ENCODE assay signal across 14 cellular contexts in the genomic region with DNA sequence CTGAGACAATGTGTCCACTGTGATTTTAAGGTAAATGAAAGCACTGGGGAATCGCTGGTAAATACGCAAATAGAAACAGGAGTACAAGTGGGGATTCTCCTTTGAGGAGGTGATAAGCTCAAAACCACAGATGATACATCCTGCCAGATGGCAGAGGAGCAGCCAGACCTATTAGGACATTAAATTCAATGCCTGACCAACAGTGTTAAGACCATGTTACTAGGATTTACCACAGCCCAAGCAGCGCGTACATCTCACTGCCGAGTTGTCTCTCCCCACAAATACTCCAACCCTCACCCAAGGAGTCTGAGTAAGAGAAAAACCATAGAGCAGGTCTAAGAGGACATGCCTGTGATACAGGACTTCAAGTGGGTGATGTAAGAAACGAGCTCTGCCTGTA.
DNase-seq lines count a peak whose midpoint lies in the region; ATAC-seq and TF ChIP-seq lines count a peak whose summit lies in the region.
"Had no signal": no experiment of that assay in that cellular context is flagged by ENCODE, and none has a peak within 500 bp of the region (broad histone marks: within the 10 kb centered on the region; RNA-seq: fewer than 3 reads in every experiment).

No MANE protein-coding gene starts in this region.

- H3F3A ChIP-seq in GM23338 (replicated peaks; ENCODE audit: low read depth), result no peaks in the 10 kb centered on the region

- H3K27me3 ChIP-seq in GM23338 (ENCODE audit: insufficient read depth), result no peaks in the 10 kb centered on the region
- H3K27me3 ChIP-seq: SJCRH30 had no signal

- peaks cover 29% of the 10 kb centered on the region for H3K4me1 Mint-ChIP-seq in T-helper 2 cell treated with Interferon-gamma antibody and Interleukin-4, amounts not matched to agents 5 μg/mL and 100 μg/mL, for 36 hours (ENCODE audit: low read depth)
- H3K4me1 Mint-ChIP-seq in GM23338, result peaks cover 4% of the 10 kb centered on the region; the same call in 1 of the 3 replicates
- peaks cover 39 to 45% (median 42%) of the 10 kb centered on the region in 3 donors for H3K4me1 Mint-ChIP-seq in T-cell
- no peaks in the 10 kb centered on the region for H3K4me1 Mint-ChIP-seq in Calu3 (ENCODE audit: low read depth, unreplicated experiment)

- intact Hi-C loops in Calu3 (cut with micrococcal nuclease; ENCODE audit: unreplicated experiment), result loop anchor here (5.0 kb wide), 2 partner anchors 59 to 106 kb away; a partner anchor contains a TSS

- H3K27me3 Mint-ChIP-seq in T-helper 2 cell treated with Interferon-gamma antibody and Interleukin-4, amounts not matched to agents 5 μg/mL and 100 μg/mL, for 36 hours (ENCODE audit: low read depth), result no peaks in the 10 kb centered on the region
- H3K27me3 Mint-ChIP-seq in GM23338 (ENCODE audit: insufficient read depth, low read depth, poor library complexity), result peaks cover 5% of the 10 kb centered on the region
- no peaks in the 10 kb centered on the region for H3K27me3 Mint-ChIP-seq in T-cell
- H3K27me3 Mint-ChIP-seq in Calu3 (ENCODE audit: unreplicated experiment), result no peaks in the 10 kb centered on the region
- H3K27me3 Mint-ChIP-seq: activated B cell treated with CpG ODN at 0.5 μM for 24 hours had no signal

- BruUV-seq in Calu3 (replicated peaks; lab: Mats Ljungman, UMichigan), result no TSS peak

- H3K27ac Mint-ChIP-seq in T-helper 2 cell treated with Interferon-gamma antibody and Interleukin-4, amounts not matched to agents 5 μg/mL and 100 μg/mL, for 36 hours, result peak overlapping the region; percentile 36
- H3K27ac Mint-ChIP-seq in GM23338, result 0 out of 2 replicates have a peak overlapping the region, but pooled peaks have one; percentile 15
- H3K27ac Mint-ChIP-seq in T-cell, result peak overlapping the region; percentile 61 to 87
- no peak overlapping the region for H3K27ac Mint-ChIP-seq in Calu3 (ENCODE audit: unreplicated experiment)
- H3K27ac Mint-ChIP-seq: activated B cell treated with CpG ODN at 0.5 μM for 24 hours had no signal

- H4K20me1 ChIP-seq in GM23338 (replicated peaks; ENCODE audit: insufficient read depth), result no peaks in the 10 kb centered on the region; the same call in 1 of the 2 replicates

- no peaks in the 10 kb centered on the region for H3K9me2 ChIP-seq in GM23338 (ENCODE audit: insufficient read depth)

- H3K9me3 Mint-ChIP-seq in T-helper 2 cell treated with Interferon-gamma antibody and Interleukin-4, amounts not matched to agents 5 μg/mL and 100 μg/mL, for 36 hours, result no peaks in the 10 kb centered on the region
- H3K9me3 Mint-ChIP-seq in GM23338, result no peaks in the 10 kb centered on the region
- no peaks in the 10 kb centered on the region for H3K9me3 Mint-ChIP-seq in T-cell
- H3K9me3 Mint-ChIP-seq in Calu3 (ENCODE audit: low read depth, unreplicated experiment), result no peaks in the 10 kb centered on the region
- H3K9me3 Mint-ChIP-seq: activated B cell treated with CpG ODN at 0.5 μM for 24 hours had no signal

- H3K36me3 ChIP-seq in GM23338 (ENCODE audit: insufficient read depth), result peaks cover 5% of the 10 kb centered on the region; the same call in 1 of the 2 replicates
- H3K36me3 ChIP-seq: SJCRH30 had no signal

- TF ChIP-seq CTCF in GM23338 (conservative IDR thresholded peaks at IDR 0.05; ENCODE audit: low read depth in 2 of 2) (no peak), Calu3 (IDR thresholded peaks at IDR 0.05; ENCODE audit: unreplicated experiment) (no peak)

- POLR2A ChIA-PET in T-cell (lab: Charles Lee), result interaction anchor here (0.6 kb wide), 2 partner anchors 30 to 915 kb away, joined by 3 to 5 read pairs; no protein-coding TSS in a partner anchor

- H3K4me3 ChIP-seq in GM23338, result no peak overlapping the region
- H3K4me3 ChIP-seq: SJCRH30 had no signal

- CTCF ChIA-PET in T-cell (lab: Charles Lee) (interaction anchor here in 1 of 2 donors (1.5 to 4.8 kb wide), 3 partner anchors 43 to 155 kb away, joined by 7 to 51 read pairs (median 10); a partner anchor contains a TSS), Calu3 (lab: Charles Lee) (interaction anchor here (0.6 kb wide), 1 partner anchor 59 kb away, joined by 3 read pairs; no protein-coding TSS in a partner anchor)

- no peak overlapping the region for H3K4me2 ChIP-seq in GM23338

- H2AFZ ChIP-seq in GM23338, result no peak overlapping the region

- DNase-seq in T-helper 2 cell treated with Interferon-gamma antibody and Interleukin-4, amounts not matched to agents 5 μg/mL and 100 μg/mL, for 36 hours (ENCODE audit: low spot score), result no peak
- DNase-seq in T-helper 2 cell, result no peak
- DNase-seq in GM23338 (ENCODE audit: low spot score), result no peak
- no peak for DNase-seq in T-cell
- peak; percentile 73 for DNase-seq in iris pigment epithelial cell (ENCODE audit: low read depth)
- no peak for DNase-seq in Calu3
- no peak for DNase-seq in stimulated activated CD4-positive, alpha-beta T cell treated with anti-CD3 and anti-CD28 coated beads, Interleukin-4, amount 100 ng/mL, for 24 hours
- DNase-seq: ACHN, activated B cell treated with CpG ODN at 0.5 μM for 24 hours, activated gamma-delta T cell, EL, occipital lobe had no signal

- H3K79me2 ChIP-seq in GM23338 (replicated peaks; ENCODE audit: insufficient read depth), result no peaks in the 10 kb centered on the region

- no peak overlapping the region for H3K27ac ChIP-seq in GM23338 (ENCODE audit: low read depth)
- H3K27ac ChIP-seq: SJCRH30 had no signal

- peaks cover 33% of the 10 kb centered on the region for H3K36me3 Mint-ChIP-seq in T-helper 2 cell treated with Interferon-gamma antibody and Interleukin-4, amounts not matched to agents 5 μg/mL and 100 μg/mL, for 36 hours (ENCODE audit: low read depth)
- H3K36me3 Mint-ChIP-seq in GM23338 (ENCODE audit: low read depth) (peaks cover 6% of the 10 kb centered on the region; the same call in 1 of the 3 replicates), T-cell (peaks cover 35% of the 10 kb centered on the region), Calu3 (ENCODE audit: insufficient read depth, unreplicated experiment) (no peaks in the 10 kb centered on the region)

- H3K4me1 ChIP-seq in GM23338 (ENCODE audit: insufficient read depth), result no peaks in the 10 kb centered on the region
- H3K4me1 ChIP-seq: SJCRH30 had no signal

- H3K4me3 Mint-ChIP-seq in T-helper 2 cell treated with Interferon-gamma antibody and Interleukin-4, amounts not matched to agents 5 μg/mL and 100 μg/mL, for 36 hours, result no peak overlapping the region
- H3K4me3 Mint-ChIP-seq in GM23338 (no peak overlapping the region), T-cell (no peak overlapping the region), Calu3 (ENCODE audit: low read depth, unreplicated experiment) (no peak overlapping the region)
- H3K4me3 Mint-ChIP-seq: activated B cell treated with CpG ODN at 0.5 μM for 24 hours had no signal

- ATAC-seq in GM23338 (no peak), T-cell (replicated peaks in 1 of 4) (no peak), GM19324 (IDR thresholded peaks at IDR 0.05; ENCODE audit: low FRiP score, unreplicated experiment) (no peak)

TF ChIP-seq in GM23338, 12 proteins besides CTCF, POLR2A, EP300 and RAD21:
- no peak for TF ChIP-seq STAT1 (IDR thresholded peaks at IDR 0.05; ENCODE audit: unreplicated experiment)
